In genomic region chr5:139141841-139142240, GRCh38 we compare ENCODE assay signal across 1 cellular context.
TF ChIP-seq lines count a peak whose summit lies in the region.

No MANE protein-coding gene starts in this region.

TF ChIP-seq in GM12878, 131 proteins besides CTCF, POLR2A, EP300 and RAD21 (continued from another document):
- TF ChIP-seq POU2F2 (IDR thresholded peaks at IDR 0.05; ENCODE audit: borderline replicate concordance, low read depth, low read length) (no peak), BACH1 (IDR thresholded peaks at IDR 0.05; ENCODE audit: borderline replicate concordance) (no peak), KDM1A (IDR thresholded peaks at IDR 0.05; ENCODE audit: borderline replicate concordance) (no peak), HDAC6 (IDR thresholded peaks at IDR 0.05; ENCODE audit: unreplicated experiment) (no peak)
